In the genomic region with DNA sequence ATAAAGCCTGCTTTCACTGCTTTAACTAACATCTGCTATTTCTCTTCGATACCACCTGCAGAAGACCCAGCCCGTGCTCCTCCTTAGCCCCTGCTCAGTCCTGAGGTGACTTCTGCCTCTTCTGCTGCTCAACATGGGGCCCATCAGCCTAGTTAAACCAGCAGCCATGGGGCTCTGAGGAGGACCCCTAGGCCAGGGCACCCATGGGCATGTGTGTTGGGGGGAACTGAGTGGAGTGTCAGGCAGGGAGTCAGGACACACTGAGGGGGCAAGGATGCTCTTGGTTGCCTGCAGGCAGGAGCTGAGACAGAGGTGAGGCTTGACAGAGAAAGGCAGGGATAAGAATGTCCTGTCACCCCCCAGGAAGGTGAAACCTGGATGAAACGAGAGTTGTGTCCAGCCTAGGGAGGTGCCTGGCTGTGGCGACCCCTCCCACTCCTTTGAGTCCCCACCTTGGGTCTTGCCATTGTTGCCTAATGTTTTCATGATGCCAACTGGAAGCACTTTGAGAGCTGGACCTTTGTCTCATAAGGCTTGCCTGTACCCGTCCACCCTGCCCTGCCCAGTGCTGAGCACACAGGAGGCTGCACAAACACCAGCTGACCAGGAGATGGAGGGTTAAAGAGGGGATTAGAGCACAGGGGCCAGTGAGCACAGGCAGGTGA, we compare ENCODE assay signal across 24 cellular contexts.
"Had no signal": no experiment of that assay in that cellular context is flagged by ENCODE, and none has a peak within 500 bp of the region (broad histone marks: within the 10 kb centered on the region; RNA-seq: fewer than 3 reads in every experiment).

No MANE protein-coding gene starts in this region.

- H3K27me3 Mint-ChIP-seq: activated naive CD8-positive, alpha-beta T cell; naive thymus-derived CD8-positive, alpha-beta T cell had no signal

- H3K9me3 ChIP-seq: breast epithelium, left lung, neutrophil, upper lobe of left lung had no signal

- H3K36me3 ChIP-seq: breast epithelium, neutrophil, upper lobe of left lung had no signal

- H3K4me1 ChIP-seq: breast epithelium, parathyroid adenoma had no signal

- H3K4me3 Mint-ChIP-seq: activated naive CD8-positive, alpha-beta T cell; naive thymus-derived CD8-positive, alpha-beta T cell had no signal

- H3K9me3 Mint-ChIP-seq: naive thymus-derived CD8-positive, alpha-beta T cell had no signal

- H3K27ac Mint-ChIP-seq: activated naive CD8-positive, alpha-beta T cell had no signal

- H3K27ac ChIP-seq: breast epithelium, left lung, neutrophil, parathyroid adenoma, SK-N-MC, upper lobe of left lung had no signal

- H3K27me3 ChIP-seq: breast epithelium, left lung, neutrophil, upper lobe of left lung had no signal

- H3K4me3 ChIP-seq: breast epithelium, left lung, lung, SK-N-MC, upper lobe of left lung had no signal

- DNase-seq: activated CD4-positive, alpha-beta T cell treated with anti-CD3 and anti-CD28 coated beads, Interleukin-2, amount 50 U/mL, for 1 hour; activated naive CD4-positive, alpha-beta T cell; activated T-cell treated with anti-CD3 and anti-CD28 coated beads, Interleukin-2, amount 50 U/mL, for 1 hour; amniotic stem cell; cerebellar nuclear complex; cortex of kidney; effector CD4-positive, alpha-beta T cell; foreskin melanocyte; glutamatergic neuron; hippocampal formation; kidney glomerular epithelial cell; left lung; naive thymus-derived CD8-positive, alpha-beta T cell; stimulated activated CD4-positive, alpha-beta T cell treated with anti-CD3 and anti-CD28 coated beads, Interleukin-4, amount 100 ng/mL, for 24 hours; stimulated activated naive CD8-positive, alpha-beta T cell treated with anti-CD3 and anti-CD28 coated beads, Interleukin-15, Interleukin-2, amounts not matched to agents 100 U/mL and 50 U/mL, for 24 hours; SW 1271; T-helper 2 cell; upper lobe of left lung had no signal
